In genomic region chr17:64961561-64962378, GRCh38 we compare ENCODE assay signal across 8 cellular contexts. TPM values are rescaled to one million over a fixed set of nuclear protein-coding genes. Genes with fewer than 3 reads are reported as not detected.
DNase-seq lines count a peak whose midpoint lies in the region; ATAC-seq and TF ChIP-seq lines count a peak whose summit lies in the region.
"Not testable (repeated sequence)": the region's sequence is repeated elsewhere in the genome, so short reads cannot be mapped to it uniquely, and the experiment has no call there.

No MANE protein-coding gene starts in this region.

- POLR2A ChIA-PET in Panc1 (lab: Charles Lee), result not testable (repeated sequence)

- not testable (repeated sequence) for H3K4me3 Mint-ChIP-seq in Calu3 (ENCODE audit: low read depth, unreplicated experiment)

- TF ChIP-seq CTCF in Calu3 (IDR thresholded peaks at IDR 0.05; ENCODE audit: unreplicated experiment), result peak; percentile 42
- peak; percentile 73 for TF ChIP-seq CTCF in Panc1 (IDR thresholded peaks at IDR 0.05)

- H3K27me3 ChIP-seq in Panc1 (ENCODE audit: control insufficient read depth, insufficient read depth, low read length), result not testable (repeated sequence)

- BruUV-seq in Calu3 (replicated peaks; lab: Mats Ljungman, UMichigan); Panc1 (replicated peaks; lab: Mats Ljungman, UMichigan): not testable (repeated sequence)

- H3K4me1 ChIP-seq in Panc1 (ENCODE audit: control insufficient read depth, insufficient read depth, low read length), result not testable (repeated sequence)

- H3K4me1 Mint-ChIP-seq in Calu3 (ENCODE audit: low read depth, unreplicated experiment), result peaks cover 10% of the 10 kb centered on the region

- intact Hi-C loops in Calu3 (cut with micrococcal nuclease; ENCODE audit: unreplicated experiment) (loop anchor here (2.0 to 10.0 kb wide), 2 partner anchors 143 to 237 kb away; no protein-coding TSS in a partner anchor), Panc1 (cut with micrococcal nuclease; ENCODE audit: unreplicated experiment) (loop anchor here (10.0 kb wide), 2 partner anchors 187 to 233 kb away; no protein-coding TSS in a partner anchor)

- H3K27me3 Mint-ChIP-seq in Calu3 (ENCODE audit: unreplicated experiment), result not testable (repeated sequence)

- H3K27ac ChIP-seq in Panc1 (ENCODE audit: low read length), result not testable (repeated sequence)

- not testable (repeated sequence) for H3K36me3 Mint-ChIP-seq in Calu3 (ENCODE audit: insufficient read depth, unreplicated experiment)

- ATAC-seq in GM21723 (IDR thresholded peaks at IDR 0.05; ENCODE audit: unreplicated experiment) (peak; percentile 41), Panc1 (peak; percentile 78), esophagus mucosa (peak; percentile 80)
- not testable (repeated sequence) for ATAC-seq in stimulated activated naive CD8-positive, alpha-beta T cell treated with anti-CD3 and anti-CD28 coated beads, Interleukin-15, Interleukin-2, amounts not matched to agents 100 U/mL and 50 U/mL, for 24 hours

- DNase-seq in Calu3, result peak; percentile 72
- peak; percentile 92 for DNase-seq in NAMALWA (ENCODE audit: low spot score)
- DNase-seq in Panc1 (ENCODE audit: low read depth, low spot score), result peak; percentile 51
- DNase-seq in activated T-cell treated with anti-CD3 and anti-CD28 coated beads for 4 hours, result peak; percentile 64
- DNase-seq in midbrain (lab: John Stamatoyannopoulos, UW), result peak; percentile 83
- DNase-seq in stimulated activated naive CD8-positive, alpha-beta T cell treated with anti-CD3 and anti-CD28 coated beads, Interleukin-15, Interleukin-2, amounts not matched to agents 100 U/mL and 50 U/mL, for 24 hours, result peak; percentile 59

- H3K9me3 Mint-ChIP-seq in Calu3 (ENCODE audit: low read depth, unreplicated experiment), result not testable (repeated sequence)

- in situ Hi-C loops in Panc1 (cut with HindIII; ENCODE audit: low pct_unique_long_range_greater_than_20kb, low sequenced_read_pairs), result not testable (repeated sequence)

- not testable (repeated sequence) for H3K36me3 ChIP-seq in Panc1 (ENCODE audit: control insufficient read depth, insufficient read depth, low read length)

- not testable (repeated sequence) for H3K27ac Mint-ChIP-seq in Calu3 (ENCODE audit: unreplicated experiment)

- not testable (repeated sequence) for H3K9me3 ChIP-seq in Panc1 (ENCODE audit: control insufficient read depth, insufficient read depth, low read depth, low read length)

- CTCF ChIA-PET in Calu3 (lab: Charles Lee); Panc1 (lab: Charles Lee): not testable (repeated sequence)

- peak overlapping the region; percentile 1 to 32; a peak in 2 of 4 replicates for H3K4me3 ChIP-seq in Panc1 (ENCODE audit: low read depth in 2 of 2, low read length in 2 of 2)

RNA-seq across cellular contexts. Expression of gene LRRC37A3, which starts 42.5 kb away (rescaled TPM):
- total RNA-seq in Calu3 (2022), result 34.1 and 37.4 TPM in 2 replicates
- total RNA-seq in Panc1 (2021; ENCODE audit: unreplicated experiment), result 13.3 TPM
- polyA plus RNA-seq in Panc1 (2012; ENCODE audit: insufficient read length), result 9.2 TPM
- 5.6 TPM for total RNA-seq in esophagus mucosa
